ENCODE assay signal across 14 cellular contexts in the genomic region with DNA sequence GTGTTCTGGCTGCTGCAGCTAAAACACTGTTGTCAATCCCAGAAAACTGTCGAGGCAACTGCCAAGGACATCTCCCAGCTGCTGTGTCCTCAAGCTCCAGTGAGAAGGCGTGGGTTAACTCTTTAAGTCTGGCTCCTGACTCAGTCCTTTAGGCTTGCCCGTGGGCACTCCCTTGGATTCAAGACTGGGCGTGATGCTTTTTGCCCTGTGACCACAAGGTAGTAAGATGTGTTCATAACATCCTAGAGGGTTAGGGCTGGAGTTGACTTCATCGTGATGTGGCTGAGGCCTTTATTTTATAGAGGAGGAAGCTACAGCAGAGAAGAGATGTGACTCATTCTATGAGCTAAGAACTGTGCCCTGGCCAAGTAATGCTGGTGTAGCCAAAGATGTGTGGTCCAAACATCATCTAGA. TPM values are rescaled to one million over a fixed set of nuclear protein-coding genes. Genes with fewer than 3 reads are reported as not detected.
DNase-seq lines count a peak whose midpoint lies in the region; ATAC-seq and TF ChIP-seq lines count a peak whose summit lies in the region.
"Had no signal": no experiment of that assay in that cellular context is flagged by ENCODE, and none has a peak within 500 bp of the region (broad histone marks: within the 10 kb centered on the region; RNA-seq: fewer than 3 reads in every experiment).

No MANE protein-coding gene starts in this region.

- peaks cover 5% of the 10 kb centered on the region for H3K36me3 Mint-ChIP-seq in MCF 10A (ENCODE audit: insufficient read depth, unreplicated experiment)
- H3K36me3 Mint-ChIP-seq: natural killer cell had no signal

- 54% methylated on average over 5 of the region's 5 CpGs for WGBS in right cardiac atrium

- H3K4me3 Mint-ChIP-seq in MCF 10A (ENCODE audit: unreplicated experiment) = no peak overlapping the region
- H3K4me3 Mint-ChIP-seq: activated T-cell treated with anti-CD3 and anti-CD28 coated beads, Interleukin-2, amount 50 U/mL, for 24 hours; natural killer cell had no signal

- H3K4me1 Mint-ChIP-seq in MCF 10A (ENCODE audit: insufficient read depth, unreplicated experiment) = peaks cover 13% of the 10 kb centered on the region
- H3K4me1 Mint-ChIP-seq: natural killer cell had no signal

- POLR2A ChIA-PET in MCF 10A (lab: Yijun Ruan, JAX) (no interaction called here), GM10248 (lab: Yijun Ruan, JAX) (no interaction called here)

- TF ChIP-seq CTCF in MCF 10A (IDR thresholded peaks at IDR 0.05; ENCODE audit: unreplicated experiment) = no peak
- no peak for TF ChIP-seq CTCF in breast epithelium (IDR thresholded peaks at IDR 0.05)
- no peak for TF ChIP-seq CTCF in GM10248 (IDR thresholded peaks at IDR 0.05; ENCODE audit: control extremely low read depth, extremely low read depth, low read depth, missing control alignments)

- DNase-seq in MCF 10A (ENCODE audit: unreplicated experiment) (peak; percentile 47), breast epithelium (ENCODE audit: low spot score in 2 of 2) (no peak), astrocyte of the hippocampus (ENCODE audit: low read depth, low spot score) (peak; percentile 76), right cardiac atrium (peak; percentile 48 to 84 (median 71)), GM10248 (ENCODE audit: extremely low spot score) (no peak)
- DNase-seq: activated T-cell treated with anti-CD3 and anti-CD28 coated beads, Interleukin-2, amount 50 U/mL, for 24 hours; natural killer cell; NCI-H1417; stimulated activated naive CD4-positive, alpha-beta T cell had no signal

- no peak for TF ChIP-seq POLR2A in breast epithelium (IDR thresholded peaks at IDR 0.05)

- BruUV-seq in MCF 10A (replicated peaks; lab: Mats Ljungman, UMichigan) = no TSS peak

- no peak overlapping the region for H3K27ac Mint-ChIP-seq in MCF 10A (ENCODE audit: low read depth, unreplicated experiment)
- H3K27ac Mint-ChIP-seq: activated T-cell treated with anti-CD3 and anti-CD28 coated beads, Interleukin-2, amount 50 U/mL, for 24 hours; natural killer cell had no signal

- intact Hi-C loops in MCF 10A (cut with micrococcal nuclease) = no loop called here
- intact Hi-C loops in breast epithelium (cut with DNase I; ENCODE audit: low total_unique reads) = no loop called here
- intact Hi-C loops in right cardiac atrium (cut with DNase I) = loop anchor here in 1 of 4 donors (10.0 kb wide), 1 partner anchor 128 kb away; the partner anchor contains the start of gene PMP22

- H3K27ac ChIP-seq in breast epithelium (no peak overlapping the region), right cardiac atrium (ENCODE audit: low read length) (peak overlapping the region; percentile 82)

- ATAC-seq in right cardiac atrium = peak; percentile 75 to 79
- ATAC-seq in GM21423 (IDR thresholded peaks at IDR 0.05; ENCODE audit: unreplicated experiment) = no peak
- ATAC-seq in HG03108 (IDR thresholded peaks at IDR 0.05; ENCODE audit: unreplicated experiment) = no peak
- no peak for ATAC-seq in HG02981 (IDR thresholded peaks at IDR 0.05; ENCODE audit: unreplicated experiment)
- ATAC-seq: natural killer cell had no signal

- H3K27me3 Mint-ChIP-seq in MCF 10A (ENCODE audit: insufficient read depth, unreplicated experiment) = peaks cover 39% of the 10 kb centered on the region

- H3K9me3 Mint-ChIP-seq in MCF 10A (ENCODE audit: unreplicated experiment) = no peaks in the 10 kb centered on the region
- H3K9me3 Mint-ChIP-seq: activated T-cell treated with anti-CD3 and anti-CD28 coated beads, Interleukin-2, amount 50 U/mL, for 24 hours; natural killer cell had no signal

- H3K4me3 ChIP-seq in breast epithelium (no peak overlapping the region), right cardiac atrium (ENCODE audit: low read length) (no peak overlapping the region)

- H3K36me3 ChIP-seq in breast epithelium = no peaks in the 10 kb centered on the region

- H3K4me1 ChIP-seq in breast epithelium (no peaks in the 10 kb centered on the region), right cardiac atrium (ENCODE audit: control insufficient read depth, insufficient read depth, low read length) (no peaks in the 10 kb centered on the region)

- H3K9me3 ChIP-seq in breast epithelium (no peaks in the 10 kb centered on the region), right cardiac atrium (ENCODE audit: control insufficient read depth, low read length) (no peaks in the 10 kb centered on the region)

- H3K27me3 ChIP-seq in breast epithelium = no peaks in the 10 kb centered on the region
- H3K27me3 ChIP-seq in right cardiac atrium (ENCODE audit: control insufficient read depth, insufficient read depth) = no peaks in the 10 kb centered on the region

- CTCF ChIA-PET in MCF 10A (lab: Yijun Ruan, JAX) (interaction anchor here (1.0 kb wide), 1 partner anchor 19 kb away, joined by 3 read pairs; no protein-coding TSS in a partner anchor), GM10248 (lab: Yijun Ruan, JAX) (no interaction called here)

RNA-seq across cellular contexts. Expression of gene TEKT3, which starts 50.9 kb away (rescaled TPM):
- total RNA-seq in MCF 10A (2022) (not detected in 2 replicates), breast epithelium (1 to 10 TPM in 2 of 3 donors, not detected in 1; 2.5 to 2.6 TPM), right cardiac atrium (under 1 TPM in 3 of 4 donors, not detected in 1; 0.53 to 0.81 (median 0.77) TPM)
- polyA plus RNA-seq in right cardiac atrium = 0.32 TPM
- total RNA-seq: A673, G401 had no signal

Comparison
In these comparisons a context has a peak if more than half of its experiments do, and no peak if none do; other contexts are left out.
1. DNase-seq: peak in MCF 10A (single experiment), astrocyte of the hippocampus (single experiment) and right cardiac atrium (3 of 3); none in breast epithelium (0 of 2) and GM10248 (single experiment).
2. ATAC-seq: peak in right cardiac atrium (2 of 2); none in GM21423 (single experiment), HG03108 (single experiment) and HG02981 (single experiment).